Comparison of ENCODE assay signal across 1 cellular context in genomic region chr11:74729397-74729796, GRCh38.
A peak's percentile ranks its signal among the peaks of the same experiment; 100 is the strongest.
TF ChIP-seq lines count a peak whose summit lies in the region.

No MANE protein-coding gene starts in this region.

TF ChIP-seq in HepG2, 621 proteins besides CTCF, POLR2A, EP300 and RAD21:
- TF ChIP-seq, protein P1, sequence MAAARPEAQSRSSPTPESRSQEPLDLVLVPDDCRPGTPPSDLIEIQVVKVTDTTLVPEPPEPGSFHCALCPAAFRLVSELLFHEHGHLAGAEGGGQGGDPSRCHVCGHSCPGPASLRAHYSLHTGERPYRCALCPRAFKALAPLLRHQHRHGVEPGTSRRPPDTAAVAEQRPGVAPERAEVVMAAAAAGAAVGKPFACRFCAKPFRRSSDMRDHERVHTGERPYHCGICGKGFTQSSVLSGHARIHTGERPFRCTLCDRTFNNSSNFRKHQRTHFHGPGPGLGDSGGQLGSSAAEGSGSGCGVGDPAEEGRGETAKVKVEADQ (CRISPR knock-in tag; IDR thresholded peaks at IDR 0.05; ENCODE audit: borderline replicate concordance) = no peak
- TF ChIP-seq PITX1 (CRISPR knock-in tag; IDR thresholded peaks at IDR 0.05) (no peak), BHLHE40 (IDR thresholded peaks at IDR 0.05; ENCODE audit: low read length) (peak; percentile 68)
